ENCODE assay signal across 8 cellular contexts in genomic region chr21:39386194-39386593, GRCh38. TPM values are rescaled to one million over a fixed set of nuclear protein-coding genes. Genes with fewer than 3 reads are reported as not detected.
DNase-seq lines count a peak whose midpoint lies in the region; FAIRE-seq and TF ChIP-seq lines count a peak whose summit lies in the region.

No MANE protein-coding gene starts in this region.

- intact Hi-C loops in kidney (cut with DNase I) = no loop called here

- FAIRE-seq in kidney (lab: Jason Lieb, UNC) = no peak

- H3K36me3 ChIP-seq in kidney (ENCODE audit: control insufficient read depth in 1 of 2, insufficient read depth in 2 of 2, low read length in 2 of 2) = no peaks in the 10 kb centered on the region

- peak; percentile 65 for DNase-seq in activated effector memory CD4-positive, alpha-beta T cell treated with anti-CD3 and anti-CD28 coated beads, Interleukin-2, amount 50 U/mL, for 16 hours
- no peak for DNase-seq in activated effector memory CD4-positive, alpha-beta T cell treated with Interleukin-2 at 50 U/mL for 16 hours
- DNase-seq in amniotic epithelial cell (ENCODE audit: low read depth) (peak; percentile 52), kidney (no peak), NCI-H187 (lab: John Stamatoyannopoulos, UW) (no peak), NCI-H226 (no peak), mesenteric fat pad (ENCODE audit: low spot score) (no peak)

- H3K9me3 ChIP-seq in kidney (ENCODE audit: control insufficient read depth in 1 of 2, low read length in 2 of 2) = no peaks in the 10 kb centered on the region

- H3K9ac ChIP-seq in kidney (ENCODE audit: low read length in 2 of 2) = peak overlapping the region in 1 of 2 donors; percentile 65

- H3K4me3 ChIP-seq in kidney (ENCODE audit: low read length in 2 of 2) = peak overlapping the region; percentile 14 to 62

- peaks cover 10 to 18% of the 10 kb centered on the region in 2 donors for H3K4me1 ChIP-seq in kidney (ENCODE audit: control insufficient read depth in 1 of 2, insufficient read depth in 1 of 2, low read depth in 1 of 2, low read length in 2 of 2)

- peak overlapping the region; percentile 59 to 76 for H3K27ac ChIP-seq in kidney (ENCODE audit: low read depth in 2 of 2, low read length in 2 of 2)
- peak overlapping the region; percentile 74 for H3K27ac ChIP-seq in temporal lobe (ENCODE audit: low read depth, low read length)

- TF ChIP-seq CTCF in kidney (IDR thresholded peaks at IDR 0.05; ENCODE audit: borderline replicate concordance, extremely low read depth, insufficient read depth) = no peak

RNA-seq across cellular contexts. Expression of gene HMGN1, which starts 37.3 kb away (rescaled TPM):
- total RNA-seq in kidney (205 TPM), temporal lobe (127 TPM), mesenteric fat pad (88.1 TPM)
- polyA plus RNA-seq in kidney (ENCODE audit: insufficient read depth, low read depth, low replicate concordance) = 174 TPM

RNA-seq across cellular contexts. Expression of gene LCA5L, which starts 59.4 kb away (rescaled TPM):
- total RNA-seq in kidney = 4.3 TPM
- 3.8 TPM for polyA plus RNA-seq in kidney (ENCODE audit: insufficient read depth, low read depth, low replicate concordance)
- 0.49 TPM for total RNA-seq in temporal lobe
- 0.55 TPM for total RNA-seq in mesenteric fat pad

Comparison
In these comparisons a context has a peak if more than half of its experiments do, and no peak if none do; other contexts are left out.
1. DNase-seq: peak in activated effector memory CD4-positive, alpha-beta T cell treated with anti-CD3 and anti-CD28 coated beads, Interleukin-2, amount 50 U/mL, for 16 hours (single experiment) and amniotic epithelial cell (single experiment); none in activated effector memory CD4-positive, alpha-beta T cell treated with Interleukin-2 at 50 U/mL for 16 hours (single experiment), kidney (single experiment), NCI-H187 (0 of 2), NCI-H226 (single experiment) and mesenteric fat pad (single experiment).